Comparison of ENCODE assay signal across 8 cellular contexts in genomic region chr20:56628873-56629463, GRCh38. TPM values are rescaled to one million over a fixed set of nuclear protein-coding genes. Genes with fewer than 3 reads are reported as not detected.
DNase-seq lines count a peak whose midpoint lies in the region; ATAC-seq lines count a peak whose summit lies in the region.

TFAP2C (plus strand) TSS chr20:56629306; CDS start chr20:56629545, 239 bp downstream.

- DNase-seq in RPMI8226 (peak; percentile 95), mesenchymal stem cell (peak; percentile 79), dermis blood vessel endothelial cell (no peak), NCI-H510A treated with DMSO at 0.1 percent for 48 hours (lab: John Stamatoyannopoulos, UW) (no peak)

- H3K36me3 ChIP-seq in ACC112 (ENCODE audit: insufficient read depth, low read length) (no peaks in the 10 kb centered on the region), duodenal mucosa (ENCODE audit: control insufficient read depth in 1 of 2, insufficient read depth in 2 of 2, low read length in 2 of 2) (no peaks in the 10 kb centered on the region), mesenchymal stem cell (ENCODE audit: control insufficient read depth in 1 of 2, insufficient read depth in 2 of 2, low read depth in 1 of 2, low read length in 2 of 2) (peaks cover 0 to 3% of the 10 kb centered on the region in 2 experiments), thymus (ENCODE audit: control insufficient read depth, insufficient read depth) (no peaks in the 10 kb centered on the region)

- no peak within 1 kb of the TSS for H2BK12ac ChIP-seq in mesenchymal stem cell (ENCODE audit: low read length in 2 of 2)

- H4K8ac ChIP-seq in mesenchymal stem cell (ENCODE audit: low read length), result no peak within 1 kb of the TSS

- no peak within 1 kb of the TSS for H2BK15ac ChIP-seq in mesenchymal stem cell (ENCODE audit: low read depth, poor library complexity, severe bottlenecking)

- peak within 1 kb of the TSS; percentile 52 for H3K4me3 ChIP-seq in ACC112 (ENCODE audit: low read depth, low read length)
- H3K4me3 ChIP-seq in duodenal mucosa (ENCODE audit: low read depth in 1 of 2, low read length in 2 of 2), result peak within 1 kb of the TSS; percentile 55 to 63
- H3K4me3 ChIP-seq in mesenchymal stem cell (ENCODE audit: insufficient read depth in 1 of 2, low read depth in 1 of 2, low read length in 2 of 2), result peak within 1 kb of the TSS; percentile 63 to 73
- H3K4me3 ChIP-seq in thymus (ENCODE audit: low read length), result peak within 1 kb of the TSS; percentile 33

- ATAC-seq in GM18511 (IDR thresholded peaks at IDR 0.05; ENCODE audit: unreplicated experiment), result peak; percentile 69

- no peak within 1 kb of the TSS for H3K4ac ChIP-seq in mesenchymal stem cell (ENCODE audit: low read depth in 1 of 2, low read length in 2 of 2)

- no peak within 1 kb of the TSS for H3K14ac ChIP-seq in mesenchymal stem cell (ENCODE audit: low read length in 2 of 2)

- peak within 1 kb of the TSS; percentile 30 to 65 for H3K18ac ChIP-seq in mesenchymal stem cell (ENCODE audit: low read depth in 1 of 2, low read length in 2 of 2)

- H3K27me3 ChIP-seq in ACC112 (ENCODE audit: insufficient read depth, low read length) (peaks cover 96% of the 10 kb centered on the region), duodenal mucosa (ENCODE audit: control insufficient read depth in 1 of 2, insufficient read depth in 2 of 2, low read length in 2 of 2) (peaks cover 77 to 92% of the 10 kb centered on the region in 2 donors), mesenchymal stem cell (ENCODE audit: control insufficient read depth in 1 of 2, insufficient read depth in 1 of 2, low read length in 2 of 2) (peaks cover 46 to 100% of the 10 kb centered on the region in 2 experiments), thymus (ENCODE audit: control insufficient read depth, insufficient read depth) (peaks cover 92% of the 10 kb centered on the region)

- H3K9me3 ChIP-seq in duodenal mucosa (ENCODE audit: control insufficient read depth in 1 of 2, low read length in 2 of 2) (no peaks in the 10 kb centered on the region), mesenchymal stem cell (ENCODE audit: control insufficient read depth, low read length) (no peaks in the 10 kb centered on the region), thymus (ENCODE audit: control insufficient read depth) (no peaks in the 10 kb centered on the region)

- H3K4me1 ChIP-seq in ACC112 (ENCODE audit: control insufficient read depth, insufficient read depth, low read length, unreplicated experiment) (peaks cover 5% of the 10 kb centered on the region), duodenal mucosa (ENCODE audit: control insufficient read depth in 1 of 2, insufficient read depth in 2 of 2, low read length in 2 of 2) (peaks cover 5 to 13% of the 10 kb centered on the region in 2 donors), mesenchymal stem cell (ENCODE audit: control insufficient read depth, insufficient read depth, low read depth, low read length) (peaks cover 41% of the 10 kb centered on the region), thymus (ENCODE audit: control insufficient read depth, insufficient read depth, low read length) (peaks cover 2% of the 10 kb centered on the region)

- peaks cover 9% of the 10 kb centered on the region for H3K79me1 ChIP-seq in mesenchymal stem cell (replicated peaks; ENCODE audit: low read length, poor library complexity, severe bottlenecking)

- no peak within 1 kb of the TSS for H3K27ac ChIP-seq in ACC112 (ENCODE audit: low read depth, low read length)
- H3K27ac ChIP-seq in duodenal mucosa (ENCODE audit: low read depth, low read length), result no peak within 1 kb of the TSS
- H3K27ac ChIP-seq in mesenchymal stem cell (ENCODE audit: low read length, poor library complexity, severe bottlenecking), result peak within 1 kb of the TSS; percentile 55
- H3K27ac ChIP-seq in thymus (ENCODE audit: low read depth), result no peak within 1 kb of the TSS

- H3K4me2 ChIP-seq in mesenchymal stem cell (ENCODE audit: low read length, poor library complexity, severe bottlenecking), result peak within 1 kb of the TSS; percentile 97

- peak within 1 kb of the TSS in 1 of 2 experiments; percentile 61 for H3K23ac ChIP-seq in mesenchymal stem cell (ENCODE audit: low read length in 2 of 2)

- peak within 1 kb of the TSS; percentile 52 for H2BK120ac ChIP-seq in mesenchymal stem cell (ENCODE audit: low read depth, low read length)

- no peak within 1 kb of the TSS for H2BK5ac ChIP-seq in mesenchymal stem cell (ENCODE audit: low read depth, low read length, poor library complexity, severe bottlenecking)

- peak within 1 kb of the TSS; percentile 7 for H4K91ac ChIP-seq in mesenchymal stem cell (ENCODE audit: low read length)

- H2AK5ac ChIP-seq in mesenchymal stem cell (ENCODE audit: low read length, severe bottlenecking), result no peak within 1 kb of the TSS

- H2AFZ ChIP-seq in ACC112 (ENCODE audit: low read length, unreplicated experiment), result no peak within 1 kb of the TSS
- H2AFZ ChIP-seq in mesenchymal stem cell (ENCODE audit: low read depth, low read length), result peak within 1 kb of the TSS; percentile 18

- H3K9ac ChIP-seq in duodenal mucosa (ENCODE audit: low read depth in 1 of 2, low read length in 2 of 2) (peak within 1 kb of the TSS in 1 of 2 donors; percentile 10), mesenchymal stem cell (ENCODE audit: low read length) (no peak within 1 kb of the TSS)

- no peaks in the 10 kb centered on the region for H3K79me2 ChIP-seq in ACC112 (ENCODE audit: control insufficient read depth, insufficient read depth, low read length, unreplicated experiment)

- WGBS in mesenchymal stem cell, result 1% methylated on average over 62 of the region's 62 CpGs
- WGBS in thymus, result 2% methylated on average over 62 of the region's 62 CpGs

RNA-seq across cellular contexts. Expression of gene TFAP2C, which starts in this region (rescaled TPM):
- polyA plus RNA-seq in mesenchymal stem cell (2013, experiment 1 of 2), result 12.1 TPM
- 12.5 TPM for polyA plus RNA-seq in mesenchymal stem cell (2013, experiment 2 of 2)
- 2.1 TPM for polyA plus RNA-seq in thymus
- total RNA-seq in dermis blood vessel endothelial cell, result not detected in 2 replicates

Comparison
In these comparisons a context has a peak if more than half of its experiments do, and no peak if none do; other contexts are left out.
1. DNase-seq: peak in RPMI8226 (single experiment) and mesenchymal stem cell (single experiment); none in dermis blood vessel endothelial cell (single experiment) and NCI-H510A treated with DMSO at 0.1 percent for 48 hours (single experiment).
2. Peak in every context shown above with its lines, with median percentiles within 50 percentile points of each other: H3K4me3 ChIP-seq.